10 cellular contexts compared by ENCODE assay signal in genomic region chrX:74251006-74251930, GRCh38. TPM values are rescaled to one million over a fixed set of nuclear protein-coding genes. Genes with fewer than 3 reads are reported as not detected.
A peak's percentile ranks its signal among the peaks of the same experiment; 100 is the strongest.
DNase-seq lines count a peak whose midpoint lies in the region; ATAC-seq and TF ChIP-seq lines count a peak whose summit lies in the region.
"Had no signal": no experiment of that assay in that cellular context is flagged by ENCODE, and none has a peak within 500 bp of the region (broad histone marks: within the 10 kb centered on the region; RNA-seq: fewer than 3 reads in every experiment).

No MANE protein-coding gene starts in this region.

- DNase-seq in GF-D8 (lab: John Stamatoyannopoulos, UW) (peak; percentile 87), RWPE2 (ENCODE audit: low spot score) (no peak), fibroblast of pulmonary artery (ENCODE audit: low read depth) (peak; percentile 72), progenitor cell of endocrine pancreas (ENCODE audit: low spot score, unreplicated experiment) (no peak), SJCRH30 (no peak), coronary artery (ENCODE audit: low spot score) (no peak)
- DNase-seq: activated CD4-positive, alpha-beta memory T cell treated with anti-CD3 and anti-CD28 coated beads for 36 hours; NCI-H1417 treated with DMSO at 0.1 percent for 48 hours had no signal

- H3K9me3 ChIP-seq in RWPE2 (ENCODE audit: severe bottlenecking) (no peaks in the 10 kb centered on the region), SJCRH30 (replicated peaks) (no peaks in the 10 kb centered on the region)

- no peaks in the 10 kb centered on the region for H3K9me3 Mint-ChIP-seq in progenitor cell of endocrine pancreas (ENCODE audit: low read depth)
- H3K9me3 Mint-ChIP-seq: activated CD4-positive, alpha-beta memory T cell treated with anti-CD3 and anti-CD28 coated beads for 36 hours had no signal

- TF ChIP-seq CTCF in RWPE2 (IDR thresholded peaks at IDR 0.05; ENCODE audit: poor library complexity, severe bottlenecking), result no peak
- TF ChIP-seq CTCF in fibroblast of pulmonary artery (IDR thresholded peaks at IDR 0.05; ENCODE audit: low read length, missing control alignments), result no peak
- no peak for TF ChIP-seq CTCF in progenitor cell of endocrine pancreas (IDR thresholded peaks at IDR 0.05; ENCODE audit: unreplicated experiment)
- no peak for TF ChIP-seq CTCF in coronary artery (IDR thresholded peaks at IDR 0.05)

- H3K27me3 ChIP-seq in RWPE2 (ENCODE audit: insufficient read depth, poor library complexity, severe bottlenecking) (no peaks in the 10 kb centered on the region), SJCRH30 (no peaks in the 10 kb centered on the region)

- 0 out of 2 replicates have a peak, but pooled peaks cover 7% of the 10 kb centered on the region for H3K36me3 ChIP-seq in RWPE2 (ENCODE audit: low read depth)
- H3K36me3 ChIP-seq in SJCRH30, result peaks cover 40% of the 10 kb centered on the region

- peaks cover 33% of the 10 kb centered on the region for H3K4me1 Mint-ChIP-seq in progenitor cell of endocrine pancreas (ENCODE audit: low read depth)

- H3K27ac ChIP-seq in RWPE2 (ENCODE audit: poor library complexity, severe bottlenecking) (peak overlapping the region; percentile 24), SJCRH30 (no peak overlapping the region), coronary artery (peak overlapping the region in 1 of 2 donors; percentile 60)

- H3K27ac Mint-ChIP-seq in progenitor cell of endocrine pancreas, result peak overlapping the region; percentile 94
- H3K27ac Mint-ChIP-seq: activated CD4-positive, alpha-beta memory T cell treated with anti-CD3 and anti-CD28 coated beads for 36 hours had no signal

- H3K27me3 Mint-ChIP-seq in progenitor cell of endocrine pancreas, result no peaks in the 10 kb centered on the region
- H3K27me3 Mint-ChIP-seq: activated CD4-positive, alpha-beta memory T cell treated with anti-CD3 and anti-CD28 coated beads for 36 hours had no signal

- ATAC-seq in RWPE2 (ENCODE audit: low read depth) (peak; percentile 25; the same call in 2 of the 3 replicates), HG03469 (IDR thresholded peaks at IDR 0.05; ENCODE audit: unreplicated experiment) (no peak), GM19397 (IDR thresholded peaks at IDR 0.05; ENCODE audit: unreplicated experiment) (no peak)

- no peak overlapping the region for H3K4me3 ChIP-seq in RWPE2 (ENCODE audit: severe bottlenecking)
- H3K4me3 ChIP-seq in fibroblast of pulmonary artery (replicated peaks; ENCODE audit: low read depth, low read length), result no peak overlapping the region
- no peak overlapping the region for H3K4me3 ChIP-seq in SJCRH30
- H3K4me3 ChIP-seq in coronary artery, result no peak overlapping the region

- peaks cover 11% of the 10 kb centered on the region for H3K36me3 Mint-ChIP-seq in progenitor cell of endocrine pancreas (ENCODE audit: insufficient read depth)

- no peak overlapping the region for H3K4me3 Mint-ChIP-seq in progenitor cell of endocrine pancreas (ENCODE audit: low read depth)
- H3K4me3 Mint-ChIP-seq: activated CD4-positive, alpha-beta memory T cell treated with anti-CD3 and anti-CD28 coated beads for 36 hours had no signal

- H3K4me1 ChIP-seq in RWPE2 (ENCODE audit: insufficient read depth, poor library complexity, severe bottlenecking) (peaks cover 28% of the 10 kb centered on the region), SJCRH30 (no peaks in the 10 kb centered on the region)

RNA-seq across cellular contexts. Expression of gene ZCCHC13, which starts 52.7 kb away (rescaled TPM):
- total RNA-seq in progenitor cell of endocrine pancreas, result not detected in 2 replicates
- not detected in 2 replicates for total RNA-seq in SJCRH30 (2014; rRNA removed; shearing (Covaris generic))
- total RNA-seq: activated CD4-positive, alpha-beta memory T cell treated with anti-CD3 and anti-CD28 coated beads for 36 hours had no signal

Comparison
In these comparisons a context has a peak if more than half of its experiments do, and no peak if none do; other contexts are left out.
1. DNase-seq: peak in GF-D8 (single experiment) and fibroblast of pulmonary artery (single experiment); none in RWPE2 (single experiment), progenitor cell of endocrine pancreas (single experiment), SJCRH30 (0 of 2) and coronary artery (single experiment).